Comparison of ENCODE assay signal across 17 cellular contexts in genomic region chr1:180462099-180462498, GRCh38. TPM values are rescaled to one million over a fixed set of nuclear protein-coding genes. Genes with fewer than 3 reads are reported as not detected.
DNase-seq lines count a peak whose midpoint lies in the region; ATAC-seq, FAIRE-seq and TF ChIP-seq lines count a peak whose summit lies in the region.
"Had no signal": no experiment of that assay in that cellular context is flagged by ENCODE, and none has a peak within 500 bp of the region (broad histone marks: within the 10 kb centered on the region; RNA-seq: fewer than 3 reads in every experiment).

No MANE protein-coding gene starts in this region.

- H4K20me1 ChIP-seq in mammary epithelial cell (ENCODE audit: insufficient read depth, low read length): no peaks in the 10 kb centered on the region

- TF ChIP-seq CTCF in MCF 10A (IDR thresholded peaks at IDR 0.05; ENCODE audit: unreplicated experiment) (no peak), mammary epithelial cell (conservative IDR thresholded peaks at IDR 0.05 in 1 of 2, IDR thresholded peaks at IDR 0.05 in 1 of 2; ENCODE audit: extremely low read depth in 1 of 2, insufficient read depth in 1 of 2, low read depth in 1 of 2, low read length in 2 of 2) (no peak), choroid plexus epithelial cell (conservative IDR thresholded peaks at IDR 0.05; ENCODE audit: low read depth, low read length) (no peak), fibroblast of pulmonary artery (IDR thresholded peaks at IDR 0.05; ENCODE audit: low read length, missing control alignments) (no peak), gastroesophageal sphincter (IDR thresholded peaks at IDR 0.05) (no peak)

- H3K27me3 Mint-ChIP-seq in MCF 10A (ENCODE audit: insufficient read depth, unreplicated experiment): no peaks in the 10 kb centered on the region
- no peaks in the 10 kb centered on the region for H3K27me3 Mint-ChIP-seq in CD8-positive, alpha-beta memory T cell

- CTCF ChIA-PET in MCF 10A (lab: Yijun Ruan, JAX): interaction anchor here (0.6 to 9.3 kb wide), 9 partner anchors 12 to 1713 kb away, joined by 3 to 91 read pairs (median 4); no protein-coding TSS in a partner anchor
- CTCF ChIA-PET in mammary epithelial cell (lab: Charles Lee; ENCODE audit: low non-redundant PET): interaction anchor here (0.7 kb wide), 1 partner anchor 273 kb away, joined by 3 read pairs; no protein-coding TSS in a partner anchor
- CTCF ChIA-PET in CD8-positive, alpha-beta memory T cell (lab: Charles Lee): no interaction called here

- POLR2A ChIA-PET in MCF 10A (lab: Yijun Ruan, JAX): interaction anchor here (0.6 to 1.7 kb wide), 3 partner anchors 15 to 312 kb away, joined by 3 to 7 read pairs (median 3); no protein-coding TSS in a partner anchor
- POLR2A ChIA-PET in CD8-positive, alpha-beta memory T cell (lab: Charles Lee): no interaction called here

- ATAC-seq in gastroesophageal sphincter: no peak

- H3K36me3 Mint-ChIP-seq in MCF 10A (ENCODE audit: insufficient read depth, unreplicated experiment): peaks cover 42% of the 10 kb centered on the region
- peaks cover 37 to 65% (median 55%) of the 10 kb centered on the region in 3 donors for H3K36me3 Mint-ChIP-seq in CD8-positive, alpha-beta memory T cell

- H3K4me3 Mint-ChIP-seq in MCF 10A (ENCODE audit: unreplicated experiment): no peak overlapping the region
- no peak overlapping the region for H3K4me3 Mint-ChIP-seq in CD8-positive, alpha-beta memory T cell

- H3K27me3 ChIP-seq in mammary epithelial cell (ENCODE audit: insufficient read depth, low read length) (no peaks in the 10 kb centered on the region), gastroesophageal sphincter (no peaks in the 10 kb centered on the region), small intestine (ENCODE audit: control insufficient read depth in 2 of 2, insufficient read depth in 2 of 2, low read length in 2 of 2) (no peaks in the 10 kb centered on the region)
- H3K27me3 ChIP-seq in CD8-positive, alpha-beta memory T cell (ENCODE audit: insufficient read depth, low read length, poor library complexity, severe bottlenecking): no peaks in the 10 kb centered on the region

- intact Hi-C loops in MCF 10A (cut with micrococcal nuclease) (no loop called here), mammary epithelial cell (cut with micrococcal nuclease) (no loop called here)

- H3K4me3 ChIP-seq in mammary epithelial cell (replicated peaks in 1 of 3; ENCODE audit: insufficient read depth in 1 of 3, low read depth in 2 of 3, low read length in 3 of 3) (no peak overlapping the region), choroid plexus epithelial cell (ENCODE audit: low read depth, low read length) (no peak overlapping the region), fibroblast of pulmonary artery (replicated peaks; ENCODE audit: low read depth, low read length) (no peak overlapping the region), gastroesophageal sphincter (no peak overlapping the region), small intestine (ENCODE audit: low read depth in 1 of 2, low read length in 2 of 2) (no peak overlapping the region)
- H3K4me3 ChIP-seq in CD8-positive, alpha-beta memory T cell (ENCODE audit: low read length): no peak overlapping the region

- no peak overlapping the region for H2AFZ ChIP-seq in mammary epithelial cell (ENCODE audit: low read depth, low read length)

- no peak for FAIRE-seq in small intestine (lab: Jason Lieb, UNC)

- dilution Hi-C loops in mammary epithelial cell (cut with HindIII; ENCODE audit: low sequenced_read_pairs): no loop called here

- DNase-seq in MCF 10A (ENCODE audit: unreplicated experiment) (peak; percentile 8), mammary epithelial cell (no peak), choroid plexus epithelial cell (ENCODE audit: low read depth) (peak; percentile 33), fibroblast of pulmonary artery (ENCODE audit: low read depth) (peak; percentile 23), AG08396 (ENCODE audit: low spot score) (no peak), small intestine (no peak)
- no peak for DNase-seq in CD8-positive, alpha-beta memory T cell
- DNase-seq: 8988T, C1 segment of cervical spinal cord, DMS 273 treated with DMSO at 0.1 percent for 48 hours, Kasumi-1, NCI-H1417 treated with DMSO at 0.1 percent for 48 hours, NCI-H1930, NCI-H748 treated with DMSO at 0.1 percent for 48 hours, OCI-M1, SIG-M5 had no signal

- no peaks in the 10 kb centered on the region for H3K4me1 ChIP-seq in mammary epithelial cell (ENCODE audit: insufficient read depth, low read length)
- H3K4me1 ChIP-seq in gastroesophageal sphincter: no peaks in the 10 kb centered on the region
- peaks cover 0 to under 1% of the 10 kb centered on the region in 2 donors for H3K4me1 ChIP-seq in small intestine (ENCODE audit: control insufficient read depth in 2 of 2, insufficient read depth in 1 of 2, low read depth in 1 of 2, low read length in 1 of 2)
- H3K4me1 ChIP-seq in CD8-positive, alpha-beta memory T cell (ENCODE audit: insufficient read depth, low read length): no peaks in the 10 kb centered on the region

- no peak overlapping the region for H3K4me2 ChIP-seq in mammary epithelial cell (ENCODE audit: insufficient read depth, low read depth, low read length)

- WGBS in mammary epithelial cell (ENCODE audit: low coverage, missing lambda C conversion rate): 100% methylated on average over 3 of the region's 3 CpGs
- WGBS in gastroesophageal sphincter (ENCODE audit: low coverage in 1 of 2), 2 donors: 81 to 96% methylated on average over 3 of the region's 3 CpGs
- 81 to 98% (median 86%) methylated on average over 3 of the region's 3 CpGs for WGBS in small intestine, 3 donors

- peaks cover 85% of the 10 kb centered on the region for H3K79me2 ChIP-seq in mammary epithelial cell (ENCODE audit: insufficient read depth, low read length)

- peaks cover 5% of the 10 kb centered on the region for H3K4me1 Mint-ChIP-seq in MCF 10A (ENCODE audit: insufficient read depth, unreplicated experiment)
- peaks cover 28 to 40% (median 28%) of the 10 kb centered on the region in 3 donors for H3K4me1 Mint-ChIP-seq in CD8-positive, alpha-beta memory T cell

- H3K9me3 ChIP-seq in mammary epithelial cell (replicated peaks; ENCODE audit: insufficient read depth, low read length) (peaks cover 9% of the 10 kb centered on the region), gastroesophageal sphincter (peaks cover 0 to 38% (median 0%) of the 10 kb centered on the region in 3 donors), small intestine (ENCODE audit: control insufficient read depth, low read depth) (no peaks in the 10 kb centered on the region)
- H3K9me3 ChIP-seq in CD8-positive, alpha-beta memory T cell (ENCODE audit: low read length): no peaks in the 10 kb centered on the region

- no peak for TF ChIP-seq EP300 in gastroesophageal sphincter (IDR thresholded peaks at IDR 0.05)

- H3K27ac ChIP-seq in mammary epithelial cell (ENCODE audit: insufficient read depth, low read depth, low read length): no peak overlapping the region
- H3K27ac ChIP-seq in gastroesophageal sphincter: no peak overlapping the region
- no peak overlapping the region for H3K27ac ChIP-seq in small intestine (ENCODE audit: low read depth in 1 of 2, low read length in 1 of 2)
- no peak overlapping the region for H3K27ac ChIP-seq in CD8-positive, alpha-beta memory T cell (ENCODE audit: low read depth, low read length)

- in situ Hi-C loops in mammary epithelial cell (cut with MboI; ENCODE audit: low sequenced_read_pairs in 2 of 2): no loop called here

- no peak overlapping the region for H3K9ac ChIP-seq in mammary epithelial cell (ENCODE audit: insufficient read depth, low read length)

- TF ChIP-seq POLR2A in gastroesophageal sphincter (IDR thresholded peaks at IDR 0.05): no peak

- no TSS peak for BruUV-seq in MCF 10A (replicated peaks; lab: Mats Ljungman, UMichigan)
- BruUV-seq in mammary epithelial cell (replicated peaks; lab: Mats Ljungman, UMichigan): no TSS peak

- peaks cover 53% of the 10 kb centered on the region for H3K9me3 Mint-ChIP-seq in MCF 10A (ENCODE audit: unreplicated experiment)
- H3K9me3 Mint-ChIP-seq in CD8-positive, alpha-beta memory T cell: peaks cover 28 to 44% (median 36%) of the 10 kb centered on the region in 5 donors

- H3K36me3 ChIP-seq in mammary epithelial cell (ENCODE audit: insufficient read depth, low read length): peaks cover 2% of the 10 kb centered on the region
- H3K36me3 ChIP-seq in gastroesophageal sphincter: peaks cover 0 to 8% of the 10 kb centered on the region in 2 donors
- H3K36me3 ChIP-seq in small intestine (ENCODE audit: control insufficient read depth in 2 of 2, insufficient read depth in 2 of 2, low read length in 2 of 2): no peaks in the 10 kb centered on the region
- H3K36me3 ChIP-seq in CD8-positive, alpha-beta memory T cell (ENCODE audit: insufficient read depth, low read length): no peaks in the 10 kb centered on the region

- no peak overlapping the region for H3K27ac Mint-ChIP-seq in MCF 10A (ENCODE audit: low read depth, unreplicated experiment)
- H3K27ac Mint-ChIP-seq in CD8-positive, alpha-beta memory T cell: no peak overlapping the region

RNA-seq across cellular contexts. Expression of gene ACBD6, which starts 40.3 kb away (rescaled TPM):
- 123 and 136 TPM in 2 replicates for total RNA-seq in MCF 10A (2022)
- 10 to 100 TPM; 50.7 to 77.8 TPM for total RNA-seq in mammary epithelial cell
- 60.0 TPM for polyA plus RNA-seq in mammary epithelial cell
- 50.0 TPM for polyA minus RNA-seq in mammary epithelial cell
- 10 to 100 TPM; 27.1 to 41.3 (median 39.7) TPM for total RNA-seq in gastroesophageal sphincter
- polyA plus RNA-seq in small intestine: 10 to 100 TPM; 12.7 to 23.0 (median 18.4) TPM
- 10 to 100 TPM; 50.3 to 51.4 TPM for total RNA-seq in CD8-positive, alpha-beta memory T cell
- polyA plus RNA-seq in CD8-positive, alpha-beta memory T cell: 33.8 TPM

Comparison
In these comparisons a context has a peak if more than half of its experiments do, and no peak if none do; other contexts are left out.
1. DNase-seq: peak in MCF 10A (single experiment), choroid plexus epithelial cell (single experiment) and fibroblast of pulmonary artery (single experiment); none in mammary epithelial cell (single experiment), AG08396 (single experiment), small intestine (single experiment) and CD8-positive, alpha-beta memory T cell (0 of 5).